Comparison of ENCODE assay signal across 22 cellular contexts in genomic region chr12:122303068-122303467, GRCh38.
"Had no signal": no experiment of that assay in that cellular context is flagged by ENCODE, and none has a peak within 500 bp of the region (broad histone marks: within the 10 kb centered on the region; RNA-seq: fewer than 3 reads in every experiment).

No MANE protein-coding gene starts in this region.

- H3K4me1 ChIP-seq: left ventricle myocardium inferior, psoas muscle, upper lobe of left lung had no signal

- H3K27me3 Mint-ChIP-seq: activated B cell treated with CpG ODN at 0.5 μM for 24 hours; activated CD4-positive, alpha-beta memory T cell treated with anti-CD3 and anti-CD28 coated beads, Interleukin-2, amount 10 ng/mL, durations not matched to agents 7 days and 5 days; activated naive CD4-positive, alpha-beta T cell treated with anti-CD3 and anti-CD28 coated beads, Interleukin-2, amount 50 U/mL, for 24 hours; activated T-cell treated with anti-CD3 and anti-CD28 coated beads, Interleukin-2, amount 50 U/mL, for 24 hours; naive B cell; stimulated activated naive CD8-positive, alpha-beta T cell treated with anti-CD3 and anti-CD28 coated beads, Interleukin-15, amount 100 ng/mL, for 72 hours had no signal

- H3K4me1 Mint-ChIP-seq: activated B cell treated with CpG ODN at 0.5 μM for 24 hours; activated CD4-positive, alpha-beta memory T cell treated with anti-CD3 and anti-CD28 coated beads, Interleukin-2, amount 10 ng/mL, durations not matched to agents 7 days and 5 days; activated naive CD4-positive, alpha-beta T cell treated with anti-CD3 and anti-CD28 coated beads, Interleukin-2, amount 50 U/mL, for 24 hours; endodermal cell; naive B cell; stimulated activated naive CD8-positive, alpha-beta T cell treated with anti-CD3 and anti-CD28 coated beads, Interleukin-15, amount 100 ng/mL, for 72 hours had no signal

- H3K27me3 ChIP-seq: cardiac muscle cell, upper lobe of left lung had no signal

- H3K4me3 Mint-ChIP-seq: activated B cell treated with CpG ODN at 0.5 μM for 24 hours; activated CD4-positive, alpha-beta memory T cell treated with anti-CD3 and anti-CD28 coated beads, Interleukin-2, amount 10 ng/mL, durations not matched to agents 7 days and 5 days; activated naive CD4-positive, alpha-beta T cell treated with anti-CD3 and anti-CD28 coated beads, Interleukin-2, amount 50 U/mL, for 24 hours; activated T-cell treated with anti-CD3 and anti-CD28 coated beads, Interleukin-2, amount 50 U/mL, for 24 hours; endodermal cell; naive B cell; stimulated activated naive CD8-positive, alpha-beta T cell treated with anti-CD3 and anti-CD28 coated beads, Interleukin-15, amount 100 ng/mL, for 72 hours; T-helper 2 cell treated with Interferon-gamma antibody and Interleukin-4, amounts not matched to agents 5 μg/mL and 100 μg/mL, for 36 hours had no signal

- H3K27ac Mint-ChIP-seq: activated B cell treated with CpG ODN at 0.5 μM for 24 hours; activated CD4-positive, alpha-beta memory T cell treated with anti-CD3 and anti-CD28 coated beads, Interleukin-2, amount 10 ng/mL, durations not matched to agents 7 days and 5 days; activated naive CD4-positive, alpha-beta T cell treated with anti-CD3 and anti-CD28 coated beads, Interleukin-2, amount 50 U/mL, for 24 hours; activated T-cell treated with anti-CD3 and anti-CD28 coated beads, Interleukin-2, amount 50 U/mL, for 24 hours; stimulated activated naive CD8-positive, alpha-beta T cell treated with anti-CD3 and anti-CD28 coated beads, Interleukin-15, amount 100 ng/mL, for 72 hours; T-helper 2 cell treated with Interferon-gamma antibody and Interleukin-4, amounts not matched to agents 5 μg/mL and 100 μg/mL, for 36 hours had no signal

- H3K4me3 ChIP-seq: cardiac muscle cell, left ventricle myocardium inferior, mucosa of descending colon, psoas muscle, thoracic aorta, upper lobe of left lung had no signal

- H3K9me3 ChIP-seq: left ventricle myocardium inferior, mucosa of descending colon, psoas muscle, thoracic aorta, upper lobe of left lung had no signal

- DNase-seq: activated B cell treated with CpG ODN at 0.5 μM for 24 hours; activated CD4-positive, alpha-beta memory T cell treated with anti-CD3 and anti-CD28 coated beads, Interleukin-2, amount 10 ng/mL, durations not matched to agents 7 days and 5 days; activated CD4-positive, alpha-beta T cell treated with anti-CD3 and anti-CD28 coated beads for 4 hours; activated T-cell treated with anti-CD3 and anti-CD28 coated beads, Interleukin-2, amount 50 U/mL, for 24 hours; amniotic stem cell; endodermal cell; foreskin melanocyte; hypothalamus; left ventricle myocardium inferior; mammary epithelial cell; mucosa of descending colon; naive B cell; psoas muscle; right cardiac atrium; stimulated activated CD4-positive, alpha-beta T cell treated with anti-CD3 and anti-CD28 coated beads, Interleukin-2, amount 100 ng/mL, for 24 hours; stimulated activated naive CD8-positive, alpha-beta T cell treated with anti-CD3 and anti-CD28 coated beads, Interleukin-15, amount 100 ng/mL, for 72 hours; upper lobe of left lung had no signal

- H3K27ac ChIP-seq: cardiac muscle cell, epithelial cell of prostate, left ventricle myocardium inferior, psoas muscle, thoracic aorta had no signal

- H3K36me3 ChIP-seq: cardiac muscle cell had no signal

- H3K9me3 Mint-ChIP-seq: activated B cell treated with CpG ODN at 0.5 μM for 24 hours; activated CD4-positive, alpha-beta memory T cell treated with anti-CD3 and anti-CD28 coated beads, Interleukin-2, amount 10 ng/mL, durations not matched to agents 7 days and 5 days; activated naive CD4-positive, alpha-beta T cell treated with anti-CD3 and anti-CD28 coated beads, Interleukin-2, amount 50 U/mL, for 24 hours; activated T-cell treated with anti-CD3 and anti-CD28 coated beads, Interleukin-2, amount 50 U/mL, for 24 hours; endodermal cell; naive B cell; stimulated activated naive CD8-positive, alpha-beta T cell treated with anti-CD3 and anti-CD28 coated beads, Interleukin-15, amount 100 ng/mL, for 72 hours; T-helper 2 cell treated with Interferon-gamma antibody and Interleukin-4, amounts not matched to agents 5 μg/mL and 100 μg/mL, for 36 hours had no signal

- ATAC-seq: mucosa of descending colon; right cardiac atrium; stimulated activated naive CD8-positive, alpha-beta T cell treated with anti-CD3 and anti-CD28 coated beads, Interleukin-15, amount 100 ng/mL, for 72 hours had no signal
